ENCODE assay signal across 18 cellular contexts in the genomic region with DNA sequence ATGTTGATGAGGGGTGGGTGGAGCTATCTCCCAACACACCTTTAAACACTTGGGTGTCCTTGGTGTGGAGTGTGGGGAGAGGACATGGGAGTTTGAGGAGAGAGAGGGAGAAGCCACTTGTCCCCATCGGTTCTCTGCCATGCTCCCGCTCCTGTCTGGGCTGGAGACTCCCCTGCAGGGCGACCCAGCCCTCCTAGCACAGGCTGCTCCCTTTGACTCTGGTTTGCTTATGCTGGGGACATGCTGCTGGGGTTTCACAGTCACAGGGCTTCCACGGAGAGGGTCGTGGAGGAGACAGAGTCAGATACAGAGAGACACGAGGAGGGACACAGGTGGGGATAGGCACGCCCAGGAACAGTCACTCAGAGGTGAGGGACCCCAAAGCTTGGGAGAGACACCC. TPM values are rescaled to one million over a fixed set of nuclear protein-coding genes. Genes with fewer than 3 reads are reported as not detected.
DNase-seq lines count a peak whose midpoint lies in the region; ATAC-seq lines count a peak whose summit lies in the region.
"Had no signal": no experiment of that assay in that cellular context is flagged by ENCODE, and none has a peak within 500 bp of the region (broad histone marks: within the 10 kb centered on the region; RNA-seq: fewer than 3 reads in every experiment).

No MANE protein-coding gene starts in this region.

- DNase-seq in DMS53 (lab: John Stamatoyannopoulos, UW), result peak; percentile 7
- DNase-seq in DMS53 treated with DMSO at 0.1 percent for 48 hours (lab: John Stamatoyannopoulos, UW; ENCODE audit: unreplicated experiment), result no peak
- no peak for DNase-seq in activated naive CD8-positive, alpha-beta T cell treated with anti-CD3 and anti-CD28 coated beads, Interleukin-2, amount 10 ng/mL, durations not matched to agents 7 days and 5 days
- DNase-seq in naive B cell, result no peak
- no peak for DNase-seq in left cardiac atrium
- DNase-seq in DMS79 treated with DMSO at 0.1 percent for 48 hours (lab: John Stamatoyannopoulos, UW), result no peak
- no peak for DNase-seq in A172 (ENCODE audit: low spot score)
- DNase-seq: 8988T; activated naive CD4-positive, alpha-beta T cell treated with Interleukin-2 at 50 U/mL for 16 hours; NCI-H1105 treated with DMSO at 0.1 percent for 48 hours; pancreas; stimulated activated CD4-positive, alpha-beta T cell treated with anti-CD3 and anti-CD28 coated beads, Interleukin-4, amount 100 ng/mL, for 1 hour; T-helper 9 cell had no signal

- no peak overlapping the region for H3K27ac Mint-ChIP-seq in activated naive CD8-positive, alpha-beta T cell treated with anti-CD3 and anti-CD28 coated beads, Interleukin-2, amount 10 ng/mL, durations not matched to agents 7 days and 5 days
- peak overlapping the region in 2 of 6 donors; percentile 81 to 84 for H3K27ac Mint-ChIP-seq in naive B cell

- H3K27me3 Mint-ChIP-seq in activated naive CD8-positive, alpha-beta T cell treated with anti-CD3 and anti-CD28 coated beads, Interleukin-2, amount 10 ng/mL, durations not matched to agents 7 days and 5 days, result peaks cover 41% of the 10 kb centered on the region
- peaks cover 40 to 59% (median 56%) of the 10 kb centered on the region in 3 donors for H3K27me3 Mint-ChIP-seq in naive B cell

- intact Hi-C loops in left cardiac atrium (cut with DNase I), result no loop called here

- H3K4me3 Mint-ChIP-seq in activated naive CD8-positive, alpha-beta T cell treated with anti-CD3 and anti-CD28 coated beads, Interleukin-2, amount 10 ng/mL, durations not matched to agents 7 days and 5 days, result peak overlapping the region; percentile 39
- peak overlapping the region in 6 of 8 donors; percentile 0 to 79 (median 55) for H3K4me3 Mint-ChIP-seq in naive B cell

- H3K27me3 ChIP-seq in stomach smooth muscle (ENCODE audit: control insufficient read depth in 1 of 2, insufficient read depth in 2 of 2, low read length in 2 of 2), result peaks cover 10 to 12% of the 10 kb centered on the region in 2 donors

- ATAC-seq in activated naive CD8-positive, alpha-beta T cell treated with anti-CD3 and anti-CD28 coated beads, Interleukin-2, amount 10 ng/mL, durations not matched to agents 7 days and 5 days (ENCODE audit: low read depth), result no peak
- ATAC-seq in naive B cell (ENCODE audit: low read depth in 2 of 2) (no peak), left cardiac atrium (no peak)
- ATAC-seq: activated CD4-positive, CD25-positive, alpha-beta regulatory T cell treated with anti-CD3 and anti-CD28 coated beads, Interleukin-2, amount 50 U/mL, for 24 hours; esophagus mucosa; pancreas had no signal

- no peaks in the 10 kb centered on the region for H3K36me3 Mint-ChIP-seq in activated naive CD8-positive, alpha-beta T cell treated with anti-CD3 and anti-CD28 coated beads, Interleukin-2, amount 10 ng/mL, durations not matched to agents 7 days and 5 days
- peaks cover 0 to 8% of the 10 kb centered on the region in 2 donors for H3K36me3 Mint-ChIP-seq in naive B cell

- H3K27ac ChIP-seq in stomach smooth muscle (ENCODE audit: low read length), result peak overlapping the region; percentile 11
- H3K27ac ChIP-seq: BLaER1, pancreas had no signal

- H3K9me3 ChIP-seq in stomach smooth muscle (ENCODE audit: control insufficient read depth in 2 of 2, low read length in 2 of 2), result no peaks in the 10 kb centered on the region
- H3K9me3 ChIP-seq: BLaER1, pancreas had no signal

- H3K9ac ChIP-seq in stomach smooth muscle (ENCODE audit: low read length in 2 of 2), result peak overlapping the region in 1 of 2 donors; percentile 60
- H3K9ac ChIP-seq: BLaER1 had no signal

- no peaks in the 10 kb centered on the region for H3K9me3 Mint-ChIP-seq in activated naive CD8-positive, alpha-beta T cell treated with anti-CD3 and anti-CD28 coated beads, Interleukin-2, amount 10 ng/mL, durations not matched to agents 7 days and 5 days
- peaks cover 0 to 3% (median 0%) of the 10 kb centered on the region in 7 donors for H3K9me3 Mint-ChIP-seq in naive B cell

- no peaks in the 10 kb centered on the region for H3K36me3 ChIP-seq in stomach smooth muscle (ENCODE audit: control insufficient read depth in 2 of 2, insufficient read depth in 2 of 2, low read length in 2 of 2)
- H3K36me3 ChIP-seq: BLaER1, pancreas had no signal

- POLR2A ChIA-PET in activated naive CD8-positive, alpha-beta T cell treated with anti-CD3 and anti-CD28 coated beads, Interleukin-2, amount 10 ng/mL, durations not matched to agents 7 days and 5 days (lab: Charles Lee), result no interaction called here

- H3K4me1 ChIP-seq in stomach smooth muscle (ENCODE audit: control insufficient read depth, insufficient read depth, low read length), result peaks cover 52% of the 10 kb centered on the region

- peak overlapping the region; percentile 32 to 70 for H3K4me3 ChIP-seq in stomach smooth muscle (ENCODE audit: low read length in 2 of 2)
- H3K4me3 ChIP-seq: BLaER1, pancreas had no signal

- H3K4me1 Mint-ChIP-seq in activated naive CD8-positive, alpha-beta T cell treated with anti-CD3 and anti-CD28 coated beads, Interleukin-2, amount 10 ng/mL, durations not matched to agents 7 days and 5 days, result peaks cover 4% of the 10 kb centered on the region
- H3K4me1 Mint-ChIP-seq in naive B cell, result peaks cover 12 to 24% (median 12%) of the 10 kb centered on the region in 3 donors

RNA-seq across cellular contexts. Expression of a gene that starts 1.6 kb away (rescaled TPM):
- under 1 TPM; 0.03 to 0.20 TPM for total RNA-seq in activated naive CD8-positive, alpha-beta T cell treated with anti-CD3 and anti-CD28 coated beads, Interleukin-2, amount 10 ng/mL, durations not matched to agents 7 days and 5 days
- polyA plus RNA-seq in naive B cell (ENCODE audit: low read depth in 6 of 6), result not detected
- total RNA-seq in left cardiac atrium, result 1 to 10 TPM in 1 of 2 donors, under 1 TPM in 1; 0.97 to 3.3 TPM
- total RNA-seq in A172 (2014; rRNA removed; shearing (Covaris generic)), result not detected in 2 replicates
- total RNA-seq: LHCN-M2 had no signal
